ENCODE assay signal across 8 cellular contexts in the genomic region with DNA sequence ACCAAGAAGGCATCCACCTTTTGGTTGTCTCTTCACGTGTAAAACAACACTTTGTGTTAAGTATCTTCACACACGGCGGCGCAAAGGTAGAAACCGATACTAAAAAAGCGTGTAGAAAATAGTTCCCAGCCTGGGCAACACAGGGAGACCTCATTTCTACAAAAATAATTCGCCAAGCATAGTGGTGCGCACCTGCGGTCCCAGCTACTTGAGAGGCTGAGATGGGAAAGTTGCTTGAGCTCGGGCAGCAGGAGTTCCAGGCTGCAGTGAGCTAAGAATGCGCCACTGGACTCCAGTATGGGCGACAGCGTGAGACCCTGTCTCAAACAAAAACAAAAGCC. TPM values are rescaled to one million over a fixed set of nuclear protein-coding genes. Genes with fewer than 3 reads are reported as not detected.
DNase-seq lines count a peak whose midpoint lies in the region; ATAC-seq and TF ChIP-seq lines count a peak whose summit lies in the region.

No MANE protein-coding gene starts in this region.

- POLR2A ChIA-PET in HEK293T (lab: Yijun Ruan, JAX) = interaction anchor here (0.8 to 2.5 kb wide), 12 partner anchors 9 to 266 kb away, joined by 3 to 15 read pairs (median 4); a partner anchor contains a TSS

- TF ChIP-seq CTCF in left lung (IDR thresholded peaks at IDR 0.05) (no peak), transverse colon (IDR thresholded peaks at IDR 0.05) (no peak), omental fat pad (IDR thresholded peaks at IDR 0.05) (no peak)

- H3K4me3 Mint-ChIP-seq in T-helper 1 cell treated with Interleukin-12 subunit alpha and Interleukin-12 subunit beta and Interleukin-4 antibody, amounts not matched to agents 30 μg/mL and 1 μg/mL, for 36 hours = peak overlapping the region; percentile 96

- no peak for TF ChIP-seq EP300 in transverse colon (IDR thresholded peaks at IDR 0.05; ENCODE audit: low read depth)

- H3K27me3 Mint-ChIP-seq in T-helper 1 cell treated with Interleukin-12 subunit alpha and Interleukin-12 subunit beta and Interleukin-4 antibody, amounts not matched to agents 30 μg/mL and 1 μg/mL, for 36 hours (ENCODE audit: low read depth) = peaks cover 3% of the 10 kb centered on the region

- CTCF ChIA-PET in HEK293T (lab: Yijun Ruan, JAX) = no interaction called here

- peaks cover 28% of the 10 kb centered on the region for H3K4me1 ChIP-seq in adipocyte (ENCODE audit: control insufficient read depth, insufficient read depth, low read length)
- H3K4me1 ChIP-seq in left lung = peaks cover 7 to 24% of the 10 kb centered on the region in 2 donors
- peaks cover 7 to 31% (median 17%) of the 10 kb centered on the region in 4 donors for H3K4me1 ChIP-seq in transverse colon

- peak overlapping the region; percentile 100 for H3K9ac ChIP-seq in adipocyte (ENCODE audit: low read length)

- peaks cover 38% of the 10 kb centered on the region for H3K4me1 Mint-ChIP-seq in T-helper 1 cell treated with Interleukin-12 subunit alpha and Interleukin-12 subunit beta and Interleukin-4 antibody, amounts not matched to agents 30 μg/mL and 1 μg/mL, for 36 hours (ENCODE audit: low read depth)

- intact Hi-C loops in left lung (cut with DNase I) (loop anchor here in 1 of 2 donors (5.0 kb wide), 1 partner anchor 253 kb away; no protein-coding TSS in a partner anchor), transverse colon (cut with DNase I; ENCODE audit: low total_unique reads) (loop anchor here (5.0 kb wide), 2 partner anchors 43 to 248 kb away; a partner anchor contains a TSS)

- H3K27me3 ChIP-seq in adipocyte (replicated peaks; ENCODE audit: control insufficient read depth, insufficient read depth, low read length) = no peaks in the 10 kb centered on the region
- no peaks in the 10 kb centered on the region for H3K27me3 ChIP-seq in left lung
- H3K27me3 ChIP-seq in transverse colon = no peaks in the 10 kb centered on the region

- H3K36me3 ChIP-seq in adipocyte (ENCODE audit: control insufficient read depth, insufficient read depth, low read length, severe bottlenecking) (no peaks in the 10 kb centered on the region), left lung (peaks cover 0 to 8% of the 10 kb centered on the region in 2 donors), transverse colon (no peaks in the 10 kb centered on the region)

- H3K4me3 ChIP-seq in adipocyte (ENCODE audit: low read length) (peak overlapping the region; percentile 99), left lung (peak overlapping the region; percentile 75 to 89), transverse colon (peak overlapping the region; percentile 69 to 94 (median 82))

- H3K27ac ChIP-seq in left lung = peak overlapping the region; percentile 98 to 100
- peak overlapping the region; percentile 96 to 100 (median 100) for H3K27ac ChIP-seq in transverse colon

- H3K36me3 Mint-ChIP-seq in T-helper 1 cell treated with Interleukin-12 subunit alpha and Interleukin-12 subunit beta and Interleukin-4 antibody, amounts not matched to agents 30 μg/mL and 1 μg/mL, for 36 hours (ENCODE audit: low read depth) = peaks cover 6% of the 10 kb centered on the region

- WGBS in transverse colon (ENCODE audit: low coverage in 1 of 2), 2 donors = 2 to 11% methylated on average over 6 to 13 of the region's 13 CpGs

- TF ChIP-seq POLR2A in transverse colon (IDR thresholded peaks at IDR 0.05) = no peak

- DNase-seq in T-helper 1 cell (no peak), adipocyte (ENCODE audit: low read depth) (no peak), left lung (no peak), transverse colon (no peak), omental fat pad (ENCODE audit: low spot score) (no peak), HEK293T (ENCODE audit: extremely low spot score) (no peak)

- in situ Hi-C loops in transverse colon (cut with MboI; ENCODE audit: low pct_ligation_motif_present in 1 of 4, low pct_unique_long_range_greater_than_20kb in 1 of 4, low sequenced_read_pairs in 3 of 4) = loop anchor here in 2 of 4 donors (5.0 to 10.0 kb wide), 2 partner anchors 248 to 260 kb away; a partner anchor contains a TSS

- ATAC-seq in HG03108 (IDR thresholded peaks at IDR 0.05; ENCODE audit: unreplicated experiment) = peak; percentile 11
- ATAC-seq in left lung = peak; percentile 17
- no peak for ATAC-seq in omental fat pad (ENCODE audit: low FRiP score)

- no peaks in the 10 kb centered on the region for H3K9me3 Mint-ChIP-seq in T-helper 1 cell treated with Interleukin-12 subunit alpha and Interleukin-12 subunit beta and Interleukin-4 antibody, amounts not matched to agents 30 μg/mL and 1 μg/mL, for 36 hours

- H3K9me3 ChIP-seq in adipocyte (ENCODE audit: control insufficient read depth, low read length) (no peaks in the 10 kb centered on the region), left lung (no peaks in the 10 kb centered on the region), transverse colon (no peaks in the 10 kb centered on the region)

- H3K27ac Mint-ChIP-seq in T-helper 1 cell treated with Interleukin-12 subunit alpha and Interleukin-12 subunit beta and Interleukin-4 antibody, amounts not matched to agents 30 μg/mL and 1 μg/mL, for 36 hours = peak overlapping the region; percentile 98

TF ChIP-seq in HEK293T, 16 proteins besides CTCF, POLR2A, EP300 and RAD21:
- no peak for TF ChIP-seq ARNT (IDR thresholded peaks at IDR 0.05)
- no peak for TF ChIP-seq CTBP1 (IDR thresholded peaks at IDR 0.05; ENCODE audit: borderline replicate concordance)
- TF ChIP-seq FOXA1 (IDR thresholded peaks at IDR 0.05) = no peak
- TF ChIP-seq ELF4 (IDR thresholded peaks at IDR 0.05) = no peak
- no peak for TF ChIP-seq FOXK2 (IDR thresholded peaks at IDR 0.05)
- no peak for TF ChIP-seq TARDBP (IDR thresholded peaks at IDR 0.05)
- no peak for TF ChIP-seq HDGF (IDR thresholded peaks at IDR 0.05; ENCODE audit: borderline replicate concordance)
- TF ChIP-seq LEF1 (IDR thresholded peaks at IDR 0.05; ENCODE audit: borderline replicate concordance) = no peak
- TF ChIP-seq NFRKB (IDR thresholded peaks at IDR 0.05) = no peak
- TF ChIP-seq L3MBTL2 (conservative IDR thresholded peaks at IDR 0.05) = no peak

RNA-seq across cellular contexts. Expression of a gene that starts 0.6 kb away (rescaled TPM):
- total RNA-seq in left lung = 10 to 100 TPM; 37.6 to 44.2 TPM
- 100 to 1,000 TPM in 1 of 4 donors, 10 to 100 TPM in 3; 64.4 to 116 (median 84.9) TPM for total RNA-seq in transverse colon
- 10 to 100 TPM; 42.5 to 81.8 (median 68.3) TPM for total RNA-seq in omental fat pad

RNA-seq across cellular contexts. Expression of a gene that starts 46.3 kb away (rescaled TPM):
- total RNA-seq in left lung (10 to 100 TPM; 16.9 to 18.7 TPM), transverse colon (10 to 100 TPM in 3 of 4 donors, 1 to 10 TPM in 1; 3.0 to 31.4 (median 23.9) TPM), omental fat pad (10 to 100 TPM; 12.6 to 21.4 (median 16.1) TPM)

RNA-seq across cellular contexts. Expression of a gene that starts 46.5 kb away (rescaled TPM):
- total RNA-seq in left lung (10 to 100 TPM in 1 of 2 donors, 1 to 10 TPM in 1; 7.5 to 13.8 TPM), transverse colon (1 to 10 TPM in 2 of 4 donors, under 1 TPM in 1, not detected in 1; 0.75 to 3.5 (median 2.0) TPM), omental fat pad (1 to 10 TPM; 4.2 to 6.0 (median 4.8) TPM)
